In the genomic region with DNA sequence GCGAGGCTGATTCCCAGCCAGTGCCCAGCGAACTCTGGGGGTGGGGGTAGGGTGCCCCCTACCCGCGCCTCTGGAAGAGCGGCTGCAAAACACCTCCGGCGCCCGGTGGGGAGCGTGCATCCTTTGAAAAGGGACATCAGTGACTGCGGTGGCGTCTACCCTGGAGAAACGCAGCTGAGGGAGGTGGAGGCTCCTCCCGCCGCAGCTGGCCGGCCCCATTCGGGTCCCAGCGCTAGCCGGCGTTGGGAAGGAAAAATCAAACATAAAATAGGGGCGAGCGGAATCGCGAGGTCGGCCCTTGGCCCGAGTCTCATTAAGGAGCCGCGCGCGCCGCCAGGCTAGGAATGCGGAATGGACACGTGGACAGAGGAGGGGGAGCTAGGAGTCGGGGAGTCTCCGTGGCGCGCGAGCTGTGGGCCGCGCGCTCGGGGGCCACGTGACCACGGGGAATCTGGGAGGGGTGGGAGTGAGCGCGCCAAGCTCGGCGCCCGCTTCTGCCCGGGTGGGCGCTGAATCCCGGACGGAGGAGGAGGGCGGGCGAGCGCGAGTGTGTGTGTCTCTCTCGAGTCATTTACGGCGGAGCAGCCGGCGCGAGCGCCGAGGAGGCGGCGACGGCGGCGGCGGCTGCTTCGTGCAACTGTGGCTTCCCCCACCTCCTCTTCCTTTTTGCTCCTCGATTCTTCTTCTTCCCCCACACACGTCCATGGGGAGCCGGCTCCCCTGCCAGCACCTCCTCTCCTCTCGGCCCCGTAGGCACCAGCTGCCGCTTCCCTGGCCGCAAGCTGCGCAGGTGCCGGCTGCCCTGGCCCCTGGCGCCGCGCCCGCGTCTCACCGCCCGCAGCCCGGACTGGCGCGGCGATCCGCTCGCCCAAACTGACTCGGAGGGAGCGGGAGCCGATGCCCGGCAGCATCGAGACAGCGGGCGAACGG, we compare ENCODE assay signal across 8 cellular contexts. TPM values are rescaled to one million over a fixed set of nuclear protein-coding genes. Genes with fewer than 3 reads are reported as not detected.
DNase-seq lines count a peak whose midpoint lies in the region; ATAC-seq and TF ChIP-seq lines count a peak whose summit lies in the region.

A gene with protein sequence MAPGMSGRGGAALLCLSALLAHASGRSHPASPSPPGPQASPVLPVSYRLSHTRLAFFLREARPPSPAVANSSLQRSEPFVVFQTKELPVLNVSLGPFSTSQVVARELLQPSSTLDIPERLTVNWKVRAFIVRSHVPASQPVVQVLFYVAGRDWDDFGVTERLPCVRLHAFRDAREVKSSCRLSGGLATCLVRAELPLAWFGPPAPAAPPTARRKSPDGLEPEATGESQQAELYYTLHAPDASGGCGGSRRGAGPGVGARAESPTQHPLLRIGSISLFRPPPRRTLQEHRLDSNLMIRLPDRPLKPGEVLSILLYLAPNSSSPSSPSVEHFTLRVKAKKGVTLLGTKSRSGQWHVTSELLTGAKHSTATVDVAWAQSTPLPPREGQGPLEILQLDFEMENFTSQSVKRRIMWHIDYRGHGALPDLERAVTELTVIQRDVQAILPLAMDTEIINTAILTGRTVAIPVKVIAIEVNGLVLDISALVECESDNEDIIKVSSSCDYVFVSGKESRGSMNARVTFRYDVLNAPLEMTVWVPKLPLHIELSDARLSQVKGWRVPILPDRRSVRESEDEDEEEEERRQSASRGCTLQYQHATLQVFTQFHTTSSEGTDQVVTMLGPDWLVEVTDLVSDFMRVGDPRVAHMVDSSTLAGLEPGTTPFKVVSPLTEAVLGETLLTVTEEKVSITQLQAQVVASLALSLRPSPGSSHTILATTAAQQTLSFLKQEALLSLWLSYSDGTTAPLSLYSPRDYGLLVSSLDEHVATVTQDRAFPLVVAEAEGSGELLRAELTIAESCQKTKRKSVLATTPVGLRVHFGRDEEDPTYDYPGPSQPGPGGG (N-terminal part only) (plus strand): TSS at position 566 of the 930 bp plus-strand sequence. CDS start 1,495 bp downstream, outside the sequence.

- peaks cover 26% of the 10 kb centered on the region for H3K4me1 Mint-ChIP-seq in glutamatergic neuron (ENCODE audit: low read depth, unreplicated experiment)

- H3K4me3 ChIP-seq in HFF-Myc (replicated peaks; ENCODE audit: low read depth, low read length) = peak within 1 kb of the TSS; percentile 15; the same call in 1 of the 2 replicates

- in situ Hi-C loops in ACHN (cut with HindIII; ENCODE audit: low pct_ligation_motif_present, low pct_unique_long_range_greater_than_20kb, low sequenced_read_pairs) = no loop called here

- TF ChIP-seq CTCF in HFF-Myc (IDR thresholded peaks at IDR 0.05; ENCODE audit: low read depth, low read length, missing control alignments) (no peak), glutamatergic neuron (IDR thresholded peaks at IDR 0.05; ENCODE audit: partially characterized antibody, unreplicated experiment) (no peak)

- no peaks in the 10 kb centered on the region for H3K36me3 Mint-ChIP-seq in glutamatergic neuron (ENCODE audit: unreplicated experiment)

- DNase-seq in ACHN (peak; percentile 8), HFF-Myc (ENCODE audit: extremely low read depth, low read depth) (no peak), glutamatergic neuron (peak; percentile 76), occipital lobe (lab: John Stamatoyannopoulos, UW) (peak; percentile 77), HPDE6-E6E7 (ENCODE audit: extremely low spot score) (no peak)
- peak; percentile 64 for DNase-seq in activated CD8-positive, alpha-beta memory T cell treated with anti-CD3 and anti-CD28 coated beads, Interleukin-2, amount 50 U/mL, for 48 hours

- ATAC-seq in GM18858 (IDR thresholded peaks at IDR 0.05; ENCODE audit: unreplicated experiment) (no peak), HG03095 (IDR thresholded peaks at IDR 0.05; ENCODE audit: unreplicated experiment) (no peak)

- H3K27me3 Mint-ChIP-seq in glutamatergic neuron (ENCODE audit: unreplicated experiment) = peaks cover 22% of the 10 kb centered on the region

- peaks cover 9% of the 10 kb centered on the region for H3K9me3 Mint-ChIP-seq in glutamatergic neuron (ENCODE audit: unreplicated experiment)

- peak within 1 kb of the TSS; percentile 92 for H3K4me3 Mint-ChIP-seq in glutamatergic neuron (ENCODE audit: unreplicated experiment)

- peak within 1 kb of the TSS; percentile 90 for H3K27ac Mint-ChIP-seq in glutamatergic neuron (ENCODE audit: unreplicated experiment)

RNA-seq across cellular contexts. Expression of the gene that starts here (rescaled TPM):
- total RNA-seq in glutamatergic neuron (ENCODE audit: unreplicated experiment) (93.6 TPM), occipital lobe (0.78 TPM)

Comparison
In these comparisons a context has a peak if more than half of its experiments do, and no peak if none do; other contexts are left out.
1. RNA of the gene that starts here (total RNA-seq): 93.6 TPM in glutamatergic neuron (single experiment); 0.78 TPM in occipital lobe (single experiment); every median in the first group is over 10 times any median in the second.
2. Peak in DNase-seq in occipital lobe; RNA of the gene not detected or under 1 TPM.
3. DNase-seq: peak in ACHN (single experiment), activated CD8-positive, alpha-beta memory T cell treated with anti-CD3 and anti-CD28 coated beads, Interleukin-2, amount 50 U/mL, for 48 hours (single experiment) and glutamatergic neuron (single experiment); none in HFF-Myc (single experiment) and HPDE6-E6E7 (single experiment).